Comparison of ENCODE assay signal across 34 cellular contexts in the genomic region with DNA sequence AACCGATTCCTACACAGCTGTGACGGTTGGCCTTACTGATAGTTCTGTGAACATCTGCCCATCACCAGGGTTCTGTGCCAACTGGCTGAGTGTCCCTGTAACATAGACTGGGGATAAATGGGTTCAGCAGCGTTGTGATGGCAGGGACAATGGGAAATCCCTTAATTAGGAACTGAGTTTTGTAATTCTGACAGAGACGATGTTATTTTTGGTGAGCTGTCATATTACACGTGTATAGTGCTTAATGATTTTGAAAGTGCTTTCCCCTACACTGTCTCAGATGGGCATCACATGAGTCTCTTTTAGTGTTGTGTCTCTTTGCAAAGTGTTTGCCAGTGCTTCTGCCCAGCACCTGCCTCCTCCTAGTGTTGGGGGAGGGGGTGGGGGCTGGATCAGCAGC.
"Had no signal": no experiment of that assay in that cellular context is flagged by ENCODE, and none has a peak within 500 bp of the region (broad histone marks: within the 10 kb centered on the region; RNA-seq: fewer than 3 reads in every experiment).

No MANE protein-coding gene starts in this region.

- H3K4me1 ChIP-seq: colonic mucosa had no signal

- H3K36me3 Mint-ChIP-seq: activated naive CD8-positive, alpha-beta T cell treated with anti-CD3 and anti-CD28 coated beads for 36 hours; T-cell had no signal

- H3K4me1 Mint-ChIP-seq: activated CD4-positive, alpha-beta T cell treated with anti-CD3 and anti-CD28 coated beads, Interleukin-2, amount 10 ng/mL, durations not matched to agents 24 days and 14 days; activated naive CD8-positive, alpha-beta T cell treated with anti-CD3 and anti-CD28 coated beads for 36 hours; activated T-helper 17 cell treated with anti-CD3 and anti-CD28 coated beads, Interleukin-2, amount 50 U/mL, for 72 hours; central memory CD8-positive, alpha-beta T cell; T-cell had no signal

- H3K4me3 ChIP-seq: cardiac muscle cell, colonic mucosa, PC-9 had no signal

- H3K27ac ChIP-seq: cardiac muscle cell, colonic mucosa, PC-9, RWPE1, WERI-Rb-1 had no signal

- H3K4me3 Mint-ChIP-seq: activated CD4-positive, alpha-beta T cell treated with anti-CD3 and anti-CD28 coated beads, Interleukin-2, amount 10 ng/mL, durations not matched to agents 24 days and 14 days; activated CD8-positive, alpha-beta T cell treated with anti-CD3 and anti-CD28 coated beads for 36 hours; activated naive CD8-positive, alpha-beta T cell treated with anti-CD3 and anti-CD28 coated beads for 36 hours; activated T-cell treated with anti-CD3 and anti-CD28 coated beads, Interleukin-2, amount 50 U/mL, for 72 hours; activated T-helper 17 cell treated with anti-CD3 and anti-CD28 coated beads, Interleukin-2, amount 50 U/mL, for 72 hours; central memory CD8-positive, alpha-beta T cell; T-cell had no signal

- H3K27me3 Mint-ChIP-seq: activated CD4-positive, alpha-beta T cell treated with anti-CD3 and anti-CD28 coated beads, Interleukin-2, amount 10 ng/mL, durations not matched to agents 24 days and 14 days; activated naive CD8-positive, alpha-beta T cell treated with anti-CD3 and anti-CD28 coated beads for 36 hours had no signal

- H3K27me3 ChIP-seq: cardiac muscle cell, colonic mucosa had no signal

- H3K9me3 Mint-ChIP-seq: activated CD4-positive, alpha-beta T cell treated with anti-CD3 and anti-CD28 coated beads, Interleukin-2, amount 10 ng/mL, durations not matched to agents 24 days and 14 days; activated naive CD8-positive, alpha-beta T cell treated with anti-CD3 and anti-CD28 coated beads for 36 hours; activated T-helper 17 cell treated with anti-CD3 and anti-CD28 coated beads, Interleukin-2, amount 50 U/mL, for 72 hours had no signal

- H3K27ac Mint-ChIP-seq: activated CD4-positive, alpha-beta T cell treated with anti-CD3 and anti-CD28 coated beads, Interleukin-2, amount 10 ng/mL, durations not matched to agents 24 days and 14 days; activated CD8-positive, alpha-beta T cell treated with anti-CD3 and anti-CD28 coated beads for 36 hours; activated naive CD8-positive, alpha-beta T cell treated with anti-CD3 and anti-CD28 coated beads for 36 hours; activated T-cell treated with anti-CD3 and anti-CD28 coated beads, Interleukin-2, amount 50 U/mL, for 72 hours; activated T-helper 17 cell treated with anti-CD3 and anti-CD28 coated beads, Interleukin-2, amount 50 U/mL, for 72 hours; T-cell had no signal

- H3K9me3 ChIP-seq: colonic mucosa had no signal

- H3K36me3 ChIP-seq: cardiac muscle cell, colonic mucosa, WERI-Rb-1 had no signal

- ATAC-seq: activated CD8-positive, alpha-beta T cell treated with anti-CD3 and anti-CD28 coated beads for 36 hours; activated T-cell treated with anti-CD3 and anti-CD28 coated beads, Interleukin-2, amount 50 U/mL, for 72 hours; activated T-helper 17 cell treated with anti-CD3 and anti-CD28 coated beads, Interleukin-2, amount 50 U/mL, for 72 hours; Right ventricle myocardium inferior; SK-N-SH treated with all-trans-retinoic acid at 6 μM for 48 hours; T-cell had no signal

- DNase-seq: activated CD4-positive, alpha-beta T cell treated with anti-CD3 and anti-CD28 coated beads, Interleukin-2, amount 10 ng/mL, durations not matched to agents 24 days and 14 days; activated CD4-positive, alpha-beta T cell treated with anti-CD3 and anti-CD28 coated beads, Interleukin-2, amount 50 U/mL, for 4 hours; activated CD8-positive, alpha-beta T cell treated with anti-CD3 and anti-CD28 coated beads for 36 hours; activated effector memory CD4-positive, alpha-beta T cell treated with anti-CD3 and anti-CD28 coated beads, Interleukin-2, amount 50 U/mL, for 16 hours; activated naive CD4-positive, alpha-beta T cell; activated naive CD4-positive, alpha-beta T cell treated with anti-CD3 and anti-CD28 coated beads, Interleukin-2, amount 50 U/mL, for 16 hours; activated naive CD8-positive, alpha-beta T cell treated with anti-CD3 and anti-CD28 coated beads for 36 hours; activated T-cell treated with anti-CD3 and anti-CD28 coated beads, Interleukin-2, amount 50 U/mL, for 1 hour; activated T-cell treated with anti-CD3 and anti-CD28 coated beads, Interleukin-2, amount 50 U/mL, for 72 hours; amniotic stem cell; aorta; colonic mucosa; MM.1S; MV-4-11; NCI-H1092; NCI-H1436 treated with DMSO at 0.1 percent for 48 hours; NCI-H1694 treated with DMSO at 0.1 percent for 48 hours; NCI-H2029; NCI-H2171; NCI-H510A; NCI-H526; NCI-H774; PC-9; SIG-M5; T-cell; T-helper 2 cell; T-helper 9 cell; WERI-Rb-1 had no signal
